In the genomic region with DNA sequence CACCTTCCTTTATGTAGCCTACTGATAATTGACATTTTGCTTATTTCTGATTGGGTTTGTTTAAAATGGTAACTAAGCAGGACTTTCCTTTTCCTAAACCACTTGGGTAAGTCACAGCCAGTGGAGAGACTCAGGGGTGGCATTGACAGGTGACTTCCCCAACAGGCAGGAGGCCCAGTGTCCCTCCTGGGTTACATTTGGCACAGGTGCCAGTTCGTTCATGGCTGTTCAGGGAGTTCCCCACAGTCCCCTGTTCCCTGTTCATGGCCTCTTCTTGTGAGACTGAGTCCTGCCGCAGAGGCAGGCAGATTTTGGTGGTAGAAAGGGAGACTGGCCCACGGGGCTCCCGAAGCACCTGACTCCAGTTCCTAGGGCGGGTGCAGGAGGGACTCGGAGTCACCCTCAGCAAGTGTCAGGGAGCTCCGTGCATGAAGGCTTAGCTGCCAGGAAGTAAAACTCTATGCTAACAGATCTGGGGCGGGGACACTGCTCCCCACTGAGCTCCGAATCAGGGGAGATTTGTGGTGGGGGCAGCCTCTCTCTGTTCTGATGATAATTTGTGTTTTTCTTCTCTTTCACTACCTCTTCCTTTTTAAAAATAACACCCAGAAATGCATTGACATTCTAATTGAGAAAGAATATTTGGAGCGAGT, we compare ENCODE assay signal across 10 cellular contexts.
"Had no signal": no experiment of that assay in that cellular context is flagged by ENCODE, and none has a peak within 500 bp of the region (broad histone marks: within the 10 kb centered on the region; RNA-seq: fewer than 3 reads in every experiment).

No MANE protein-coding gene starts in this region.

- H3K27me3 ChIP-seq: heart right ventricle, tibial nerve had no signal

- H3K4me1 ChIP-seq: heart right ventricle, parathyroid adenoma, tibial nerve had no signal

- H3K27ac ChIP-seq: heart right ventricle, parathyroid adenoma, skin epidermis, tibial nerve had no signal

- ATAC-seq: heart right ventricle had no signal

- DNase-seq: activated effector memory CD4-positive, alpha-beta T cell treated with anti-CD3 and anti-CD28 coated beads, Interleukin-2, amount 50 U/mL, for 16 hours; activated T-cell treated with anti-CD3 and anti-CD28 coated beads for 4 hours; aorta; heart right ventricle; kidney glomerular epithelial cell; retina; T-helper 9 cell had no signal

- H3K4me3 ChIP-seq: heart right ventricle, skin epidermis, tibial nerve had no signal

- H3K9ac ChIP-seq: parathyroid adenoma had no signal

- H3K9me3 ChIP-seq: heart right ventricle, tibial nerve had no signal
